Comparison of ENCODE assay signal across 13 cellular contexts in genomic region chr1:62285984-62286481, GRCh38. TPM values are rescaled to one million over a fixed set of nuclear protein-coding genes. Genes with fewer than 3 reads are reported as not detected.
DNase-seq lines count a peak whose midpoint lies in the region; ATAC-seq and TF ChIP-seq lines count a peak whose summit lies in the region.
"Had no signal": no experiment of that assay in that cellular context is flagged by ENCODE, and none has a peak within 500 bp of the region (broad histone marks: within the 10 kb centered on the region; RNA-seq: fewer than 3 reads in every experiment).

No MANE protein-coding gene starts in this region.

- peak overlapping the region; percentile 5 for H3K4me3 ChIP-seq in suprapubic skin
- no peak overlapping the region for H3K4me3 ChIP-seq in vagina
- H3K4me3 ChIP-seq: A549, MG63 had no signal

- 35% methylated on average over 15 of the region's 15 CpGs for WGBS in suprapubic skin

- TF ChIP-seq CTCF in suprapubic skin (IDR thresholded peaks at IDR 0.05) (no peak), vagina (IDR thresholded peaks at IDR 0.05) (no peak)

- no peak for TF ChIP-seq POLR2A in suprapubic skin (IDR thresholded peaks at IDR 0.05)
- TF ChIP-seq POLR2A in vagina (IDR thresholded peaks at IDR 0.05): no peak

- H3K4me1 ChIP-seq in suprapubic skin (peaks cover 14% of the 10 kb centered on the region), vagina (peaks cover 13% of the 10 kb centered on the region)

- H3K27me3 ChIP-seq in suprapubic skin (peaks cover 22% of the 10 kb centered on the region), vagina (no peaks in the 10 kb centered on the region)

- no peak for ATAC-seq in GM19023 (IDR thresholded peaks at IDR 0.05; ENCODE audit: unreplicated experiment)
- ATAC-seq: activated CD8-positive, alpha-beta memory T cell treated with anti-CD3 and anti-CD28 coated beads, Interleukin-2, amount 10 ng/mL, durations not matched to agents 7 days and 5 days had no signal

- TF ChIP-seq EP300 in suprapubic skin (IDR thresholded peaks at IDR 0.05): no peak

- H3K36me3 ChIP-seq in suprapubic skin (no peaks in the 10 kb centered on the region), vagina (no peaks in the 10 kb centered on the region)
- H3K36me3 ChIP-seq: MG63 had no signal

- intact Hi-C loops in vagina (cut with DNase I): no loop called here

- DNase-seq in NCI-H2227 (lab: John Stamatoyannopoulos, UW; ENCODE audit: unreplicated experiment) (peak; percentile 12), NCI-H2227 treated with DMSO at 0.1 percent for 48 hours (lab: John Stamatoyannopoulos, UW) (no peak), caudate nucleus (lab: John Stamatoyannopoulos, UW) (peak in 16 of 61 donors; percentile 3 to 57 (median 23)), left kidney (ENCODE audit: low read depth, low spot score) (peak; percentile 48), suprapubic skin (ENCODE audit: low spot score in 2 of 2) (no peak), AG08395 (ENCODE audit: low spot score) (no peak), vagina (ENCODE audit: extremely low spot score in 2 of 2) (no peak)
- DNase-seq: activated CD8-positive, alpha-beta memory T cell treated with anti-CD3 and anti-CD28 coated beads, Interleukin-2, amount 10 ng/mL, durations not matched to agents 7 days and 5 days; amniotic stem cell; MG63 had no signal

- no peaks in the 10 kb centered on the region for H3K9me3 ChIP-seq in suprapubic skin
- no peaks in the 10 kb centered on the region for H3K9me3 ChIP-seq in vagina

- H3K27ac ChIP-seq in caudate nucleus (ENCODE audit: low read depth, low read length): peak overlapping the region; percentile 48
- H3K27ac ChIP-seq in suprapubic skin: no peak overlapping the region
- no peak overlapping the region for H3K27ac ChIP-seq in vagina
- H3K27ac ChIP-seq: A549 had no signal

RNA-seq across cellular contexts. Expression of gene KANK4, which starts 33.2 kb away (rescaled TPM):
- 1 to 10 TPM in 1 of 4 donors, under 1 TPM in 3; 0.16 to 1.3 (median 0.54) TPM for total RNA-seq in suprapubic skin
- total RNA-seq in vagina: 1.2 TPM
- total RNA-seq: activated CD8-positive, alpha-beta memory T cell treated with anti-CD3 and anti-CD28 coated beads, Interleukin-2, amount 10 ng/mL, durations not matched to agents 7 days and 5 days; esophagus mucosa had no signal

Comparison
In these comparisons a context has a peak if more than half of its experiments do, and no peak if none do; other contexts are left out.
1. DNase-seq: peak in NCI-H2227 (single experiment) and left kidney (single experiment); none in NCI-H2227 treated with DMSO at 0.1 percent for 48 hours (single experiment), suprapubic skin (0 of 2), AG08395 (single experiment) and vagina (0 of 2).